In the genomic region with DNA sequence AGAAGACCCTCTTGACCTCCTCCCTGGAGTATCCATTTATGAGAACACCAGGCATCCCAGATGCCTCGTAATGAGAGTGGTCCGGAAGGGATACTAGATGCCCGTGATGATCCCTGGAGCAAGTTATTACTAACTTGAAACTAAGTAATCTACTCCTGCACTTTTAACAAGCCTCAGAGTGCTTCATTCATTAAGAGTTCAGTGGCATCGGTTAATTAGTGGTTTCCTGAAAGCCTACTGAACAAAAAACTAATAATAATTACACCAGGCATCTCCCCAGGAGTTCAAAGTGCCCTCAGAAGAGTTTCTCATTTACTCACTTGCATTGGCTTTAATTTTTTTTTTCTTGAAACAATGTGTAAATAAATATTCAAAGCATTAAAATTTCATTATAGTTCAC, we compare ENCODE assay signal across 11 cellular contexts. TPM values are rescaled to one million over a fixed set of nuclear protein-coding genes. Genes with fewer than 3 reads are reported as not detected.
"Had no signal": no experiment of that assay in that cellular context is flagged by ENCODE, and none has a peak within 500 bp of the region (broad histone marks: within the 10 kb centered on the region; RNA-seq: fewer than 3 reads in every experiment).

No MANE protein-coding gene starts in this region.

- H3K4me1 ChIP-seq: HAP-1 had no signal

- H3K4me2 ChIP-seq: GM23338 had no signal

- ATAC-seq: GM23338, HCT116 had no signal

- H2AFZ ChIP-seq: GM23248, GM23338 had no signal

- H3K9ac ChIP-seq: GM23248 had no signal

- H3K36me3 ChIP-seq: HAP-1 had no signal

- DNase-seq: GM23248, GOT3, H7, H9, HCEC 1CT, HFFc6 had no signal

- H3K27ac ChIP-seq: GM23248 had no signal

- H3K4me3 ChIP-seq: GM23248, GM23338, HAP-1 had no signal

- H3K9me3 ChIP-seq: HAP-1 had no signal

- FAIRE-seq: H1 had no signal

RNA-seq across cellular contexts. Expression of a gene that starts 28.2 kb away (rescaled TPM):
- total RNA-seq: GM23248, GM23338, H1, H4, H7, H9, HFFc6 had no signal
- polyA plus RNA-seq: GM23248, GM23338, H1 had no signal
